In genomic region chr6:156190270-156190669, GRCh38 we compare ENCODE assay signal across 23 cellular contexts.
DNase-seq lines count a peak whose midpoint lies in the region; ATAC-seq and TF ChIP-seq lines count a peak whose summit lies in the region.
"Had no signal": no experiment of that assay in that cellular context is flagged by ENCODE, and none has a peak within 500 bp of the region (broad histone marks: within the 10 kb centered on the region; RNA-seq: fewer than 3 reads in every experiment).

No MANE protein-coding gene starts in this region.

- H3K4ac ChIP-seq in H9 (ENCODE audit: low read depth, low read length) = no peak overlapping the region

- no peak overlapping the region for H2BK12ac ChIP-seq in H9 (ENCODE audit: insufficient read length, low read depth, low read length)

- DNase-seq in COR-L47 (lab: John Stamatoyannopoulos, UW) (peak; percentile 39), H9 (no peak), NCI-H2171 (lab: John Stamatoyannopoulos, UW) (peak; percentile 22), RWPE1 (ENCODE audit: low spot score) (no peak), breast epithelium (ENCODE audit: low spot score in 2 of 2) (no peak), GM19240 (ENCODE audit: insufficient read length, low spot score) (no peak)
- DNase-seq: activated CD4-positive, alpha-beta T cell treated with anti-CD3 and anti-CD28 coated beads for 1 hour; activated naive CD4-positive, alpha-beta T cell treated with anti-CD3 and anti-CD28 coated beads, Interleukin-2, amount 10 ng/mL, durations not matched to agents 7 days and 5 days; activated T-cell treated with anti-CD3 and anti-CD28 coated beads, Interleukin-2, amount 50 U/mL, for 72 hours; amygdala; CD4-positive, alpha-beta T cell; cortex of kidney; glutamatergic neuron; mesenchymal stem cell; NCI-H1436 treated with DMSO at 0.1 percent for 48 hours; stimulated activated naive B cell treated with anti-CD40 and anti-IgM and Interleukin-4, amounts not matched to agents 10 μg/mL and 1 μg/mL and 100 μg/mL, for 72 hours; T-helper 1 cell had no signal

- no CpG with 5 or more reads among the region's 6 CpGs for WGBS in H9 (ENCODE audit: extremely low coverage, insufficient read length, low lambda C conversion rate)

- TF ChIP-seq POLR2A in breast epithelium (IDR thresholded peaks at IDR 0.05) = no peak

- no peak overlapping the region for H3K4me3 ChIP-seq in breast epithelium
- H3K4me3 ChIP-seq: SJSA1, skin epidermis, uterus had no signal

- no peaks in the 10 kb centered on the region; the same call in 1 of the 2 replicates for H3K27me3 Mint-ChIP-seq in H9 (ENCODE audit: low read depth)
- H3K27me3 Mint-ChIP-seq: activated naive CD4-positive, alpha-beta T cell treated with anti-CD3 and anti-CD28 coated beads, Interleukin-2, amount 10 ng/mL, durations not matched to agents 7 days and 5 days; CD4-positive, alpha-beta T cell; stimulated activated naive B cell treated with anti-CD40 and anti-IgM and Interleukin-4, amounts not matched to agents 10 μg/mL and 1 μg/mL and 100 μg/mL, for 72 hours had no signal

- no peak overlapping the region for H2AFZ ChIP-seq in H9 (ENCODE audit: low read length)

- no peak overlapping the region for H4K8ac ChIP-seq in H9 (replicated peaks; ENCODE audit: insufficient read length, low read depth, low read length)

- peaks cover 0 to 3% of the 10 kb centered on the region in 2 experiments; a peak in 3 of 5 replicates for H3K9me3 Mint-ChIP-seq in H9

- POLR2A ChIA-PET in RWPE1 (lab: Yijun Ruan, JAX; ENCODE audit: low non-redundant PET) = no interaction called here

- CTCF ChIA-PET in RWPE1 (lab: Yijun Ruan, JAX) = no interaction called here

- no peak overlapping the region for H3K14ac ChIP-seq in H9 (ENCODE audit: insufficient read depth, low read length)

- no peak overlapping the region for H3K4me3 Mint-ChIP-seq in H9
- H3K4me3 Mint-ChIP-seq: activated naive CD4-positive, alpha-beta T cell treated with anti-CD3 and anti-CD28 coated beads, Interleukin-2, amount 10 ng/mL, durations not matched to agents 7 days and 5 days; activated T-cell treated with anti-CD3 and anti-CD28 coated beads, Interleukin-2, amount 50 U/mL, for 72 hours; CD4-positive, alpha-beta T cell; stimulated activated naive B cell treated with anti-CD40 and anti-IgM and Interleukin-4, amounts not matched to agents 10 μg/mL and 1 μg/mL and 100 μg/mL, for 72 hours had no signal

- no peak overlapping the region for H2BK5ac ChIP-seq in H9 (ENCODE audit: insufficient read length, low read length)

- H2BK15ac ChIP-seq in H9 (ENCODE audit: low read depth, low read length) = no peak overlapping the region

- intact Hi-C loops in breast epithelium (cut with DNase I; ENCODE audit: low total_unique reads) = no loop called here

- H3T11ph ChIP-seq in H9 (ENCODE audit: low read length) = no peak overlapping the region

- no peak overlapping the region for H3K56ac ChIP-seq in H9 (ENCODE audit: insufficient read length, low read depth, low read length)

- H2BK20ac ChIP-seq in H9 (ENCODE audit: low read depth, low read length, poor library complexity, severe bottlenecking) = no peak overlapping the region

- H3K79me2 ChIP-seq in H9 (ENCODE audit: insufficient read depth, low read length) = no peaks in the 10 kb centered on the region

- H3K9me3 ChIP-seq in H9 (ENCODE audit: control insufficient read depth, low read depth, low read length) (no peaks in the 10 kb centered on the region), breast epithelium (no peaks in the 10 kb centered on the region)
- H3K9me3 ChIP-seq: SJSA1, uterus had no signal

- H2BK120ac ChIP-seq in H9 (ENCODE audit: low read depth, low read length, poor library complexity, severe bottlenecking) = no peak overlapping the region

- H3K36me3 Mint-ChIP-seq in H9 (ENCODE audit: insufficient read depth in 1 of 3, low read depth in 3 of 3) = peaks cover 0 to 2% (median 0%) of the 10 kb centered on the region in 3 experiments; a peak in 2 of 7 replicates

- no peak overlapping the region for H2AK5ac ChIP-seq in H9 (ENCODE audit: insufficient read length, low read length)

- no peak overlapping the region for H3K23ac ChIP-seq in H9 (ENCODE audit: insufficient read length, low read depth, low read length)

- H3K9ac ChIP-seq in H9 (ENCODE audit: extremely low read depth, insufficient read length, low read length) = no peak overlapping the region

- no peaks in the 10 kb centered on the region for H4K20me1 ChIP-seq in H9 (ENCODE audit: control insufficient read depth, insufficient read depth, insufficient read length)

- TF ChIP-seq CTCF in H9 (conservative IDR thresholded peaks at IDR 0.05) (no peak), RWPE1 (conservative IDR thresholded peaks at IDR 0.05; ENCODE audit: low read depth) (no peak), breast epithelium (IDR thresholded peaks at IDR 0.05) (no peak)

- ATAC-seq in HG03108 (IDR thresholded peaks at IDR 0.05; ENCODE audit: unreplicated experiment) = no peak
- ATAC-seq: activated T-cell treated with anti-CD3 and anti-CD28 coated beads, Interleukin-2, amount 50 U/mL, for 72 hours; HepG2; stimulated activated naive B cell treated with anti-CD40 and anti-IgM and Interleukin-4, amounts not matched to agents 10 μg/mL and 1 μg/mL and 100 μg/mL, for 72 hours had no signal

- H4K5ac ChIP-seq in H9 (ENCODE audit: insufficient read length, low read depth, low read length) = no peak overlapping the region

- H3K79me1 ChIP-seq in H9 (ENCODE audit: insufficient read depth, low read depth, low read length, poor library complexity, severe bottlenecking) = no peaks in the 10 kb centered on the region

- peaks cover 16 to 21% of the 10 kb centered on the region in 2 experiments for H3K4me1 Mint-ChIP-seq in H9

- H3K27me3 ChIP-seq in H9 (ENCODE audit: insufficient read depth, low read length) (no peaks in the 10 kb centered on the region), breast epithelium (no peaks in the 10 kb centered on the region)
- H3K27me3 ChIP-seq: SJSA1, uterus had no signal

- H3K18ac ChIP-seq in H9 (ENCODE audit: insufficient read length, low read depth, low read length) = peak overlapping the region; percentile 27

- H3K4me2 ChIP-seq in H9 (ENCODE audit: insufficient read depth, insufficient read length, low read length) = no peak overlapping the region

- H4K91ac ChIP-seq in H9 (ENCODE audit: insufficient read length, low read depth, low read length) = no peak overlapping the region

- no peaks in the 10 kb centered on the region for H3K23me2 ChIP-seq in H9 (ENCODE audit: insufficient read length, low read depth, low read length, poor library complexity, severe bottlenecking)

- H3K27ac ChIP-seq in H9 (ENCODE audit: insufficient read length, low read depth, low read length) = no peak overlapping the region
- H3K27ac ChIP-seq in RWPE1 = peak overlapping the region; percentile 49
- no peak overlapping the region for H3K27ac ChIP-seq in breast epithelium
- H3K27ac ChIP-seq: HL-60, SJSA1, uterus had no signal

- no peak overlapping the region for H3K27ac Mint-ChIP-seq in H9
- H3K27ac Mint-ChIP-seq: activated naive CD4-positive, alpha-beta T cell treated with anti-CD3 and anti-CD28 coated beads, Interleukin-2, amount 10 ng/mL, durations not matched to agents 7 days and 5 days; CD4-positive, alpha-beta T cell; stimulated activated naive B cell treated with anti-CD40 and anti-IgM and Interleukin-4, amounts not matched to agents 10 μg/mL and 1 μg/mL and 100 μg/mL, for 72 hours had no signal

- H3K36me3 ChIP-seq in breast epithelium = no peaks in the 10 kb centered on the region
- H3K36me3 ChIP-seq: SJSA1, uterus had no signal

- no peaks in the 10 kb centered on the region for H3K4me1 ChIP-seq in H9 (ENCODE audit: insufficient read depth, low read length)
- H3K4me1 ChIP-seq in breast epithelium = no peaks in the 10 kb centered on the region
- H3K4me1 ChIP-seq: SJSA1, uterus had no signal

Comparison
In these comparisons a context has a peak if more than half of its experiments do, and no peak if none do; other contexts are left out.
1. DNase-seq: peak in COR-L47 (single experiment) and NCI-H2171 (single experiment); none in H9 (single experiment), RWPE1 (single experiment), breast epithelium (0 of 2) and GM19240 (single experiment).